In genomic region chrX:26908218-26908617, GRCh38 we compare ENCODE assay signal across 1 cellular context.
TF ChIP-seq lines count a peak whose summit lies in the region.

No MANE protein-coding gene starts in this region.

TF ChIP-seq in A549, 52 proteins besides CTCF, POLR2A, EP300 and RAD21 (continued from another document):
- TF ChIP-seq ZFP36 (IDR thresholded peaks at IDR 0.05; ENCODE audit: borderline replicate concordance, partially characterized antibody) (no peak), CBX8 (IDR thresholded peaks at IDR 0.05) (no peak), HEYL (CRISPR knock-in tag; IDR thresholded peaks at IDR 0.05) (no peak), CHD4 (IDR thresholded peaks at IDR 0.05; ENCODE audit: borderline replicate concordance) (no peak)
